ENCODE assay signal across 20 cellular contexts in the genomic region with DNA sequence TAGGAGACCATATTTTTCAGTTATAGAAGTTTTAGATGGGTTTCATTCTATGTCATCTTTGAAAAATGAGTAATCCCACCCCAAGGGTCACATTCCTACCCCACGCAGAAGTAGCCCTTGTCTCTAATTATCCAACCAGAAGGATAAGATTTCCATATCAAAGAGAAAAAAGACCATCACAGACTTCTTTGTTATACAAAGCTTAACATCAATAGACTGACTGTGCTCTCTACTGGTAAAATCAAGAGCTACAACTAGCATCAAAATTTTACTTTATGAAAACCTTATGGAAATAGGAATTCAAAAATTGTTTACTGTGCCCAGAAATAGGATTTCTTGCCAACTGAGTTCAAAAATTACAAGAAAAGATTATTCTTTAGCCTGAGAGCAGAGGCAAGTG. TPM values are rescaled to one million over a fixed set of nuclear protein-coding genes. Genes with fewer than 3 reads are reported as not detected.
A peak's percentile ranks its signal among the peaks of the same experiment; 100 is the strongest.
DNase-seq lines count a peak whose midpoint lies in the region; ATAC-seq and TF ChIP-seq lines count a peak whose summit lies in the region.
"Had no signal": no experiment of that assay in that cellular context is flagged by ENCODE, and none has a peak within 500 bp of the region (broad histone marks: within the 10 kb centered on the region; RNA-seq: fewer than 3 reads in every experiment).

No MANE protein-coding gene starts in this region.

- no peak overlapping the region for H2BK5ac ChIP-seq in H9 (ENCODE audit: insufficient read length, low read length)

- H3T11ph ChIP-seq in H9 (ENCODE audit: low read length), result no peak overlapping the region

- peaks cover 18 to 19% of the 10 kb centered on the region in 2 experiments for H3K4me1 Mint-ChIP-seq in H9
- no peaks in the 10 kb centered on the region for H3K4me1 Mint-ChIP-seq in osteocyte (ENCODE audit: unreplicated experiment)
- H3K4me1 Mint-ChIP-seq: stimulated activated effector memory CD8-positive, alpha-beta T cell treated with anti-CD3 and anti-CD28 coated beads, Interleukin-12 subunit alpha, Interleukin-12 subunit beta, amount 100 ng/mL, for 72 hours had no signal

- H3K36me3 Mint-ChIP-seq in H9 (ENCODE audit: insufficient read depth in 1 of 3, low read depth in 3 of 3) (no peaks in the 10 kb centered on the region; a peak in 1 of 7 replicates), osteocyte (ENCODE audit: unreplicated experiment) (no peaks in the 10 kb centered on the region)
- H3K36me3 Mint-ChIP-seq: stimulated activated effector memory CD8-positive, alpha-beta T cell treated with anti-CD3 and anti-CD28 coated beads, Interleukin-12 subunit alpha, Interleukin-12 subunit beta, amount 100 ng/mL, for 72 hours had no signal

- DNase-seq in H9, result no peak
- no peak for DNase-seq in Panc1 (ENCODE audit: low read depth, low spot score)
- DNase-seq in fibroblast of gingiva (ENCODE audit: low read depth), result peak; percentile 1
- DNase-seq in osteocyte (ENCODE audit: extremely low spot score, unreplicated experiment), result no peak
- no peak for DNase-seq in activated CD4-positive, CD25-positive, alpha-beta regulatory T cell treated with anti-CD3 and anti-CD28 coated beads, Interleukin-2, amount 50 U/mL, for 72 hours
- DNase-seq in SW 1271 (lab: John Stamatoyannopoulos, UW), result no peak
- DNase-seq: activated B cell treated with CpG ODN at 0.5 μM for 24 hours; activated effector memory CD4-positive, alpha-beta T cell treated with anti-CD3 and anti-CD28 coated beads, Interleukin-2, amount 50 U/mL, for 16 hours; DMS79; dorsolateral prefrontal cortex; foreskin fibroblast; GOT3; KBM-7; NCI-H510A; Peyer's patch; T-helper 1 cell had no signal

- H3K27ac ChIP-seq in H9 (ENCODE audit: insufficient read length, low read depth, low read length) (no peak overlapping the region), Panc1 (ENCODE audit: low read length) (no peak overlapping the region)
- H3K27ac ChIP-seq: BLaER1, dorsolateral prefrontal cortex, Peyer's patch had no signal

- H3K14ac ChIP-seq in H9 (ENCODE audit: insufficient read depth, low read length), result no peak overlapping the region

- no peak overlapping the region for H3K23ac ChIP-seq in H9 (ENCODE audit: insufficient read length, low read depth, low read length)

- peak; percentile 35; the same call in 2 of the 3 replicates for TF ChIP-seq CTCF in H9 (conservative IDR thresholded peaks at IDR 0.05)
- TF ChIP-seq CTCF in Panc1 (IDR thresholded peaks at IDR 0.05), result peak; percentile 6; the same call in 1 of the 2 replicates
- TF ChIP-seq CTCF in osteocyte (IDR thresholded peaks at IDR 0.05), result peak; percentile 29

- no peak overlapping the region for H3K4ac ChIP-seq in H9 (ENCODE audit: low read depth, low read length)

- H4K5ac ChIP-seq in H9 (ENCODE audit: insufficient read length, low read depth, low read length), result no peak overlapping the region

- H2BK20ac ChIP-seq in H9 (ENCODE audit: low read depth, low read length, poor library complexity, severe bottlenecking), result no peak overlapping the region

- H2AFZ ChIP-seq in H9 (ENCODE audit: low read length), result no peak overlapping the region

- no peak overlapping the region for H3K56ac ChIP-seq in H9 (ENCODE audit: insufficient read length, low read depth, low read length)

- H2AK5ac ChIP-seq in H9 (ENCODE audit: insufficient read length, low read length), result no peak overlapping the region

- CTCF ChIA-PET in Panc1 (lab: Charles Lee), result interaction anchor here (0.5 to 0.7 kb wide), 2 partner anchors 98 to 162 kb away, joined by 3 read pairs; no protein-coding TSS in a partner anchor

- in situ Hi-C loops in Panc1 (cut with HindIII; ENCODE audit: low pct_unique_long_range_greater_than_20kb, low sequenced_read_pairs), result no loop called here

- no CpG with 5 or more reads among the region's 1 CpG for WGBS in H9 (ENCODE audit: extremely low coverage, insufficient read length, low lambda C conversion rate)

- POLR2A ChIA-PET in Panc1 (lab: Charles Lee), result no interaction called here

- H3K9me3 Mint-ChIP-seq in H9 (peaks cover 0 to 52% of the 10 kb centered on the region in 2 experiments; a peak in 2 of 5 replicates), osteocyte (ENCODE audit: unreplicated experiment) (peaks cover 4% of the 10 kb centered on the region)
- H3K9me3 Mint-ChIP-seq: activated B cell treated with CpG ODN at 0.5 μM for 24 hours; stimulated activated effector memory CD8-positive, alpha-beta T cell treated with anti-CD3 and anti-CD28 coated beads, Interleukin-12 subunit alpha, Interleukin-12 subunit beta, amount 100 ng/mL, for 72 hours had no signal

- H3K23me2 ChIP-seq in H9 (ENCODE audit: insufficient read length, low read depth, low read length, poor library complexity, severe bottlenecking), result no peaks in the 10 kb centered on the region

- peak overlapping the region; percentile 16 for H3K4me2 ChIP-seq in H9 (ENCODE audit: insufficient read depth, insufficient read length, low read length)
- H3K4me2 ChIP-seq: BLaER1 had no signal

- no peaks in the 10 kb centered on the region for H3K36me3 ChIP-seq in Panc1 (ENCODE audit: control insufficient read depth, insufficient read depth, low read length)
- H3K36me3 ChIP-seq: BLaER1, Peyer's patch had no signal

- H2BK15ac ChIP-seq in H9 (ENCODE audit: low read depth, low read length), result no peak overlapping the region

- BruUV-seq in Panc1 (replicated peaks; lab: Mats Ljungman, UMichigan), result no TSS peak

- H3K27me3 Mint-ChIP-seq in H9 (ENCODE audit: low read depth), result no peaks in the 10 kb centered on the region
- peaks cover 4% of the 10 kb centered on the region for H3K27me3 Mint-ChIP-seq in osteocyte (ENCODE audit: unreplicated experiment)

- no peaks in the 10 kb centered on the region for H3K9me3 ChIP-seq in H9 (ENCODE audit: control insufficient read depth, low read depth, low read length)
- H3K9me3 ChIP-seq in Panc1 (ENCODE audit: control insufficient read depth, insufficient read depth, low read depth, low read length), result no peaks in the 10 kb centered on the region
- H3K9me3 ChIP-seq: BLaER1, Peyer's patch had no signal

- no peak overlapping the region for H3K9ac ChIP-seq in H9 (ENCODE audit: extremely low read depth, insufficient read length, low read length)
- H3K9ac ChIP-seq: BLaER1 had no signal

- no peaks in the 10 kb centered on the region for H3K79me1 ChIP-seq in H9 (ENCODE audit: insufficient read depth, low read depth, low read length, poor library complexity, severe bottlenecking)

- no peak overlapping the region for H3K18ac ChIP-seq in H9 (ENCODE audit: insufficient read length, low read depth, low read length)

- H2BK12ac ChIP-seq in H9 (ENCODE audit: insufficient read length, low read depth, low read length), result no peak overlapping the region

- no peaks in the 10 kb centered on the region for H3K4me1 ChIP-seq in H9 (ENCODE audit: insufficient read depth, low read length)
- H3K4me1 ChIP-seq in Panc1 (ENCODE audit: control insufficient read depth, insufficient read depth, low read length), result no peaks in the 10 kb centered on the region
- H3K4me1 ChIP-seq: Peyer's patch had no signal

- intact Hi-C loops in Panc1 (cut with micrococcal nuclease; ENCODE audit: unreplicated experiment), result no loop called here

- no peak overlapping the region for H3K4me3 ChIP-seq in Panc1 (ENCODE audit: low read depth in 2 of 2, low read length in 2 of 2)
- H3K4me3 ChIP-seq: BLaER1, dorsolateral prefrontal cortex, Peyer's patch had no signal

- H3K4me3 Mint-ChIP-seq in H9 (peak overlapping the region in 1 of 2 experiments; percentile 50; a peak in 1 of 5 replicates), osteocyte (ENCODE audit: unreplicated experiment) (no peak overlapping the region)
- H3K4me3 Mint-ChIP-seq: activated B cell treated with CpG ODN at 0.5 μM for 24 hours; stimulated activated effector memory CD8-positive, alpha-beta T cell treated with anti-CD3 and anti-CD28 coated beads, Interleukin-12 subunit alpha, Interleukin-12 subunit beta, amount 100 ng/mL, for 72 hours had no signal

- no peaks in the 10 kb centered on the region for H3K27me3 ChIP-seq in H9 (ENCODE audit: insufficient read depth, low read length)
- H3K27me3 ChIP-seq in Panc1 (ENCODE audit: control insufficient read depth, insufficient read depth, low read length), result peaks cover 2% of the 10 kb centered on the region
- H3K27me3 ChIP-seq: BLaER1, Peyer's patch had no signal

- no peaks in the 10 kb centered on the region for H4K20me1 ChIP-seq in H9 (ENCODE audit: control insufficient read depth, insufficient read depth, insufficient read length)
- H4K20me1 ChIP-seq: BLaER1 had no signal

- H4K8ac ChIP-seq in H9 (replicated peaks; ENCODE audit: insufficient read length, low read depth, low read length), result no peak overlapping the region

- ATAC-seq in Panc1 (no peak), esophagus mucosa (no peak)
- ATAC-seq: stimulated activated effector memory CD8-positive, alpha-beta T cell treated with anti-CD3 and anti-CD28 coated beads, Interleukin-12 subunit alpha, Interleukin-12 subunit beta, amount 100 ng/mL, for 72 hours had no signal

- H3K27ac Mint-ChIP-seq in H9 (no peak overlapping the region), osteocyte (ENCODE audit: unreplicated experiment) (no peak overlapping the region)
- H3K27ac Mint-ChIP-seq: activated B cell treated with CpG ODN at 0.5 μM for 24 hours; stimulated activated effector memory CD8-positive, alpha-beta T cell treated with anti-CD3 and anti-CD28 coated beads, Interleukin-12 subunit alpha, Interleukin-12 subunit beta, amount 100 ng/mL, for 72 hours had no signal

- no peak overlapping the region for H4K91ac ChIP-seq in H9 (ENCODE audit: insufficient read length, low read depth, low read length)

- H3K79me2 ChIP-seq in H9 (ENCODE audit: insufficient read depth, low read length), result no peaks in the 10 kb centered on the region

- H2BK120ac ChIP-seq in H9 (ENCODE audit: low read depth, low read length, poor library complexity, severe bottlenecking), result no peak overlapping the region

RNA-seq across cellular contexts. Expression of a gene that starts 24.9 kb away (rescaled TPM):
- total RNA-seq in H9 (2021), result 1.3 and 1.7 TPM in 2 replicates
- not detected for total RNA-seq in Panc1 (2021; ENCODE audit: unreplicated experiment)
- polyA plus RNA-seq in Panc1 (2012; ENCODE audit: insufficient read length), result not detected
- total RNA-seq in osteocyte, result not detected in 2 replicates
- total RNA-seq in esophagus mucosa, result not detected
- total RNA-seq: activated B cell treated with CpG ODN at 0.5 μM for 24 hours, ureter had no signal

RNA-seq across cellular contexts. Expression of a gene that starts 27.0 kb away (rescaled TPM):
- total RNA-seq in H9 (2021) (61.3 and 62.8 TPM in 2 replicates), Panc1 (2021; ENCODE audit: unreplicated experiment) (7.2 TPM), osteocyte (49.3 and 50.8 TPM in 2 replicates), esophagus mucosa (36.4 TPM)
- 4.3 TPM for polyA plus RNA-seq in Panc1 (2012; ENCODE audit: insufficient read length)

RNA-seq across cellular contexts. Expression of a gene that starts 34.4 kb away (rescaled TPM):
- total RNA-seq in H9 (2021) (not detected in 2 replicates), Panc1 (2021; ENCODE audit: unreplicated experiment) (1.2 TPM), osteocyte (42.8 and 47.9 TPM in 2 replicates), esophagus mucosa (18.9 TPM)
- polyA plus RNA-seq in Panc1 (2012; ENCODE audit: insufficient read length), result 0.50 TPM
- total RNA-seq: activated B cell treated with CpG ODN at 0.5 μM for 24 hours had no signal
